21 cellular contexts compared by ENCODE assay signal in the genomic region with DNA sequence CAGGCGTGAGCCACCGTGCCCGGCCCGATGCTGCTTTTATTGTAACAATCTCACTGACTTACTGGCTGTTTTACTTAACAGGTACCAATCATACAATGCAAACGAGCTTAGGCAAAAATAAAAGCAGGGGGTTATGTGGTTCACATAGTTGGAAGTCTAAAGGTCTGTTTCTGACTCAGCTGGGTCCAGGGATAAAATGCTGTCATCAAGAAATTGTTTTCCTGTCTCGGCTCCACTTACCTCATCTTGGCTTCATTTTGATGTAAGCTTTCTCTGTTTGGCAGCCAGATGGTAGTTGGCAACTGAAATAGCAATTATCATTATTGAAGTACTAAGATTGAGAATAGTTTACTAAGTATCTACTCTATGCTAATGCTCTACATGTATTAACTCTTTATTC. TPM values are rescaled to one million over a fixed set of nuclear protein-coding genes. Genes with fewer than 3 reads are reported as not detected.
"Had no signal": no experiment of that assay in that cellular context is flagged by ENCODE, and none has a peak within 500 bp of the region (broad histone marks: within the 10 kb centered on the region; RNA-seq: fewer than 3 reads in every experiment).

No MANE protein-coding gene starts in this region.

- H3K36me3 Mint-ChIP-seq: activated naive CD8-positive, alpha-beta T cell; immature natural killer cell; natural killer cell; stimulated activated memory B cell treated with anti-CD40 and anti-IgM and Interleukin-4, amounts not matched to agents 10 μg/mL and 1 μg/mL and 100 μg/mL, for 72 hours had no signal

- H3K4me3 Mint-ChIP-seq: activated B cell treated with CpG ODN at 0.5 μM for 24 hours; activated naive CD8-positive, alpha-beta T cell; immature natural killer cell; natural killer cell; stimulated activated memory B cell treated with anti-CD40 and anti-IgM and Interleukin-4, amounts not matched to agents 10 μg/mL and 1 μg/mL and 100 μg/mL, for 72 hours; T-helper 1 cell treated with Interleukin-12 subunit alpha and Interleukin-12 subunit beta and Interleukin-4 antibody, amounts not matched to agents 30 μg/mL and 1 μg/mL, for 36 hours had no signal

- H3K27ac Mint-ChIP-seq: activated B cell treated with CpG ODN at 0.5 μM for 24 hours; activated naive CD8-positive, alpha-beta T cell; immature natural killer cell; natural killer cell; progenitor cell of endocrine pancreas; stimulated activated memory B cell treated with anti-CD40 and anti-IgM and Interleukin-4, amounts not matched to agents 10 μg/mL and 1 μg/mL and 100 μg/mL, for 72 hours; T-helper 1 cell treated with Interleukin-12 subunit alpha and Interleukin-12 subunit beta and Interleukin-4 antibody, amounts not matched to agents 30 μg/mL and 1 μg/mL, for 36 hours had no signal

- DNase-seq: activated B cell treated with CpG ODN at 0.5 μM for 24 hours; activated CD4-positive, alpha-beta T cell treated with anti-CD3 and anti-CD28 coated beads, Interleukin-2, amount 50 U/mL, for 1 hour; activated effector memory CD4-positive, alpha-beta T cell treated with anti-CD3 and anti-CD28 coated beads, Interleukin-2, amount 50 U/mL, for 16 hours; amygdala; colonic mucosa; immature natural killer cell; mucosa of descending colon; natural killer cell; nucleus accumbens; right lobe of liver; spleen; stimulated activated CD4-positive, alpha-beta T cell treated with anti-CD3 and anti-CD28 coated beads, Interleukin-1b, Interleukin-23, amount 100 ng/mL, for 48 hours had no signal

- H3K4me3 ChIP-seq: breast epithelium, colonic mucosa, mucosa of descending colon, right lobe of liver, spleen, tibial nerve, vagina had no signal

- H3K27me3 Mint-ChIP-seq: activated B cell treated with CpG ODN at 0.5 μM for 24 hours; activated naive CD8-positive, alpha-beta T cell; progenitor cell of endocrine pancreas; stimulated activated memory B cell treated with anti-CD40 and anti-IgM and Interleukin-4, amounts not matched to agents 10 μg/mL and 1 μg/mL and 100 μg/mL, for 72 hours had no signal

- ATAC-seq: mucosa of descending colon; natural killer cell; stimulated activated memory B cell treated with anti-CD40 and anti-IgM and Interleukin-4, amounts not matched to agents 10 μg/mL and 1 μg/mL and 100 μg/mL, for 72 hours had no signal

- H3K4me1 Mint-ChIP-seq: activated B cell treated with CpG ODN at 0.5 μM for 24 hours; immature natural killer cell; natural killer cell; stimulated activated memory B cell treated with anti-CD40 and anti-IgM and Interleukin-4, amounts not matched to agents 10 μg/mL and 1 μg/mL and 100 μg/mL, for 72 hours had no signal

RNA-seq across cellular contexts. Expression of a gene that starts 36.8 kb away (rescaled TPM):
- total RNA-seq: activated B cell treated with CpG ODN at 0.5 μM for 24 hours; activated CD8-positive, alpha-beta memory T cell treated with anti-CD3 and anti-CD28 coated beads for 36 hours; glomerular endothelial cell; natural killer cell; vagina had no signal
- polyA plus RNA-seq: immature natural killer cell had no signal
